2 cellular contexts compared by ENCODE assay signal in the genomic region with DNA sequence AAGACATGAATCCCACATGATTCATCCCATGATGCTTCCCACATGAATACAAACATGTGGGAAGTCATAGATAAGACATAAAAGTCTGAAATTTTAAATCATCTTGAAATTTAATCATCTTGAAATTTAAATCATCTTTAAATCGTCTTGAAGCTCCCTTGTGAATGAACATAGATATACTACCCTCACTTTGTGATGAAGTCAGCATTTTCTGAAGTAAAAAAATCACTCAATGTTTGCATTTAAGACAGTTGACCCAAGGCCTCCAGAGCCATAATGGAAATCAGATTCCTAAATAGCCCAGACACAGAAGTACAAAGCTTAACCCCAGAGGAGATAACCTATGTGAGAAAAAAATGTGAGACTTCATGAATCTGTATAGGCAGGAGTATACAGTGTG.
TF ChIP-seq lines count a peak whose summit lies in the region.

No MANE protein-coding gene starts in this region.

TF ChIP-seq in HepG2, 621 proteins besides CTCF, POLR2A, EP300 and RAD21 (continued from another document):
- peak; percentile 88 to 92 for TF ChIP-seq MAFK (conservative IDR thresholded peaks at IDR 0.05 in 1 of 2, IDR thresholded peaks at IDR 0.05 in 1 of 2; ENCODE audit: low read length in 2 of 2)

TF ChIP-seq in IMR-90, 13 proteins besides CTCF, POLR2A, EP300 and RAD21 (continued from another document):
- TF ChIP-seq, protein P1, sequence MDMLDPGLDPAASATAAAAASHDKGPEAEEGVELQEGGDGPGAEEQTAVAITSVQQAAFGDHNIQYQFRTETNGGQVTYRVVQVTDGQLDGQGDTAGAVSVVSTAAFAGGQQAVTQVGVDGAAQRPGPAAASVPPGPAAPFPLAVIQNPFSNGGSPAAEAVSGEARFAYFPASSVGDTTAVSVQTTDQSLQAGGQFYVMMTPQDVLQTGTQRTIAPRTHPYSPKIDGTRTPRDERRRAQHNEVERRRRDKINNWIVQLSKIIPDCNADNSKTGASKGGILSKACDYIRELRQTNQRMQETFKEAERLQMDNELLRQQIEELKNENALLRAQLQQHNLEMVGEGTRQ (IDR thresholded peaks at IDR 0.05; ENCODE audit: low read depth, low read length), result no peak
